Comparison of ENCODE assay signal across 1 cellular context in genomic region chr5:147482426-147483196, GRCh38.
TF ChIP-seq lines count a peak whose summit lies in the region.

No MANE protein-coding gene starts in this region.

TF ChIP-seq in HepG2, 621 proteins besides CTCF, POLR2A, EP300 and RAD21 (continued from another document):
- TF ChIP-seq, protein P1, sequence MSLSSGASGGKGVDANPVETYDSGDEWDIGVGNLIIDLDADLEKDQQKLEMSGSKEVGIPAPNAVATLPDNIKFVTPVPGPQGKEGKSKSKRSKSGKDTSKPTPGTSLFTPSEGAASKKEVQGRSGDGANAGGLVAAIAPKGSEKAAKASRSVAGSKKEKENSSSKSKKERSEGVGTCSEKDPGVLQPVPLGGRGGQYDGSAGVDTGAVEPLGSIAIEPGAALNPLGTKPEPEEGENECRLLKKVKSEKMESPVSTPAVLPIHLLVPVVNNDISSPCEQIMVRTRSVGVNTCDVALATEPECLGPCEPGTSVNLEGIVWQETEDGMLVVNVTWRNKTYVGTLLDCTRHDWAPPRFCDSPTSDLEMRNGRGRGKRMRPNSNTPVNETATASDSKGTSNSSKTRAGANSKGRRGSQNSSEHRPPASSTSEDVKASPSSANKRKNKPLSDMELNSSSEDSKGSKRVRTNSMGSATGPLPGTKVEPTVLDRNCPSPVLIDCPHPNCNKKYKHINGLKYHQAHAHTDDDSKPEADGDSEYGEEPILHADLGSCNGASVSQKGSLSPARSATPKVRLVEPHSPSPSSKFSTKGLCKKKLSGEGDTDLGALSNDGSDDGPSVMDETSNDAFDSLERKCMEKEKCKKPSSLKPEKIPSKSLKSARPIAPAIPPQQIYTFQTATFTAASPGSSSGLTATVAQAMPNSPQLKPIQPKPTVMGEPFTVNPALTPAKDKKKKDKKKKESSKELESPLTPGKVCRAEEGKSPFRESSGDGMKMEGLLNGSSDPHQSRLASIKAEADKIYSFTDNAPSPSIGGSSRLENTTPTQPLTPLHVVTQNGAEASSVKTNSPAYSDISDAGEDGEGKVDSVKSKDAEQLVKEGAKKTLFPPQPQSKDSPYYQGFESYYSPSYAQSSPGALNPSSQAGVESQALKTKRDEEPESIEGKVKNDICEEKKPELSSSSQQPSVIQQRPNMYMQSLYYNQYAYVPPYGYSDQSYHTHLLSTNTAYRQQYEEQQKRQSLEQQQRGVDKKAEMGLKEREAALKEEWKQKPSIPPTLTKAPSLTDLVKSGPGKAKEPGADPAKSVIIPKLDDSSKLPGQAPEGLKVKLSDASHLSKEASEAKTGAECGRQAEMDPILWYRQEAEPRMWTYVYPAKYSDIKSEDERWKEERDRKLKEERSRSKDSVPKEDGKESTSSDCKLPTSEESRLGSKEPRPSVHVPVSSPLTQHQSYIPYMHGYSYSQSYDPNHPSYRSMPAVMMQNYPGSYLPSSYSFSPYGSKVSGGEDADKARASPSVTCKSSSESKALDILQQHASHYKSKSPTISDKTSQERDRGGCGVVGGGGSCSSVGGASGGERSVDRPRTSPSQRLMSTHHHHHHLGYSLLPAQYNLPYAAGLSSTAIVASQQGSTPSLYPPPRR (CRISPR knock-in tag; IDR thresholded peaks at IDR 0.05; ENCODE audit: borderline replicate concordance) = no peak
- TF ChIP-seq, protein P2, sequence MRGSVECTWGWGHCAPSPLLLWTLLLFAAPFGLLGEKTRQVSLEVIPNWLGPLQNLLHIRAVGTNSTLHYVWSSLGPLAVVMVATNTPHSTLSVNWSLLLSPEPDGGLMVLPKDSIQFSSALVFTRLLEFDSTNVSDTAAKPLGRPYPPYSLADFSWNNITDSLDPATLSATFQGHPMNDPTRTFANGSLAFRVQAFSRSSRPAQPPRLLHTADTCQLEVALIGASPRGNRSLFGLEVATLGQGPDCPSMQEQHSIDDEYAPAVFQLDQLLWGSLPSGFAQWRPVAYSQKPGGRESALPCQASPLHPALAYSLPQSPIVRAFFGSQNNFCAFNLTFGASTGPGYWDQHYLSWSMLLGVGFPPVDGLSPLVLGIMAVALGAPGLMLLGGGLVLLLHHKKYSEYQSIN (CRISPR knock-in tag; IDR thresholded peaks at IDR 0.05; ENCODE audit: borderline replicate concordance) = no peak
- TF ChIP-seq, protein P3, sequence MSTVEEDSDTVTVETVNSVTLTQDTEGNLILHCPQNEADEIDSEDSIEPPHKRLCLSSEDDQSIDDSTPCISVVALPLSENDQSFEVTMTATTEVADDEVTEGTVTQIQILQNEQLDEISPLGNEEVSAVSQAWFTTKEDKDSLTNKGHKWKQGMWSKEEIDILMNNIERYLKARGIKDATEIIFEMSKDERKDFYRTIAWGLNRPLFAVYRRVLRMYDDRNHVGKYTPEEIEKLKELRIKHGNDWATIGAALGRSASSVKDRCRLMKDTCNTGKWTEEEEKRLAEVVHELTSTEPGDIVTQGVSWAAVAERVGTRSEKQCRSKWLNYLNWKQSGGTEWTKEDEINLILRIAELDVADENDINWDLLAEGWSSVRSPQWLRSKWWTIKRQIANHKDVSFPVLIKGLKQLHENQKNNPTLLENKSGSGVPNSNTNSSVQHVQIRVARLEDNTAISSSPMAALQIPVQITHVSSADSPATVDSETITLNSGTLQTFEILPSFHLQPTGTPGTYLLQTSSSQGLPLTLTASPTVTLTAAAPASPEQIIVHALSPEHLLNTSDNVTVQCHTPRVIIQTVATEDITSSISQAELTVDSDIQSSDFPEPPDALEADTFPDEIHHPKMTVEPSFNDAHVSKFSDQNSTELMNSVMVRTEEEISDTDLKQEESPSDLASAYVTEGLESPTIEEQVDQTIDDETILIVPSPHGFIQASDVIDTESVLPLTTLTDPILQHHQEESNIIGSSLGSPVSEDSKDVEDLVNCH (CRISPR knock-in tag; IDR thresholded peaks at IDR 0.05) = no peak
- no peak for TF ChIP-seq CCAR2 (optimal IDR thresholded peaks at IDR 0.05; ENCODE audit: low read depth, low read length)
- no peak for TF ChIP-seq MTA3 (CRISPR knock-in tag; IDR thresholded peaks at IDR 0.05)
